In the genomic region with DNA sequence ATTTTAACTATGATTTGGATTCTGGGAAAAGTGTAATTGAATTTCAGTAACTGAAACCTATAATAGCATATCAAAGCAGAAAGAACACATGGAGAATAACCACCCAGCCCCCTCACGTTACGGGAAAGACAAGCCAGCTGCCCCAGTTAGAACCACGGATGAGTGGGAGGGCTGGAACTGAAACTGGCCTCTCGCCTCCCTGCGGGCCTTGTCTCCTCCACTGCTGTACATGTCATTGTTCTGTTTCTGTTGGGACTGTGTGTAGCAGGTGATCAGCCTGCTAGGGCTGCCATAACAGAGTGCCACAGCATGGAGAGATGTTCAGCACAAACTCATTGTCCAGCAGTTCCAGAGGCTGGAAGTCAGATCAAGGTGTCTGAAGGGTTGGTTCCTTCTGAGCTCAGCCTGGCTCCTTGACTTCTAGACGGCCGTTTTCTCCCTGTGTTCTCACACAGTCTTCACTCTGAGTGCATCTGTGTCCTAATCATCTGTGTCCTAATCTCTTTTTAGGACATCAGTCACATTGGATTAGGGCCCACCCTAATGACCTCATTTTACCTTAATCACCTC, we compare ENCODE assay signal across 17 cellular contexts. TPM values are rescaled to one million over a fixed set of nuclear protein-coding genes. Genes with fewer than 3 reads are reported as not detected.
A peak's percentile ranks its signal among the peaks of the same experiment; 100 is the strongest.
DNase-seq lines count a peak whose midpoint lies in the region; ATAC-seq and TF ChIP-seq lines count a peak whose summit lies in the region.
"Had no signal": no experiment of that assay in that cellular context is flagged by ENCODE, and none has a peak within 500 bp of the region (broad histone marks: within the 10 kb centered on the region; RNA-seq: fewer than 3 reads in every experiment).

No MANE protein-coding gene starts in this region.

- TF ChIP-seq CTCF in uterus (IDR thresholded peaks at IDR 0.05) = no peak

- ATAC-seq in GM18511 (IDR thresholded peaks at IDR 0.05; ENCODE audit: unreplicated experiment) (peak; percentile 83), GM21529 (IDR thresholded peaks at IDR 0.05; ENCODE audit: unreplicated experiment) (peak; percentile 67), HG03066 (IDR thresholded peaks at IDR 0.05; ENCODE audit: low read depth, unreplicated experiment) (peak; percentile 61)
- ATAC-seq: activated T-cell treated with anti-CD3 and anti-CD28 coated beads, Interleukin-2, amount 50 U/mL, for 4 hours had no signal

- H3K9me3 ChIP-seq in uterus = no peaks in the 10 kb centered on the region

- H3K36me3 ChIP-seq in uterus = no peaks in the 10 kb centered on the region
- H3K36me3 ChIP-seq: neural progenitor cell had no signal

- no peak overlapping the region for H3K27ac ChIP-seq in uterus
- H3K27ac ChIP-seq: BLaER1, neural progenitor cell had no signal

- DNase-seq in left kidney (ENCODE audit: low read depth, low spot score) (peak; percentile 46), KG1 (lab: John Stamatoyannopoulos, UW) (no peak), NCI-H2029 (lab: John Stamatoyannopoulos, UW) (no peak), uterus (no peak)
- DNase-seq: activated CD4-positive, alpha-beta T cell treated with anti-CD3 and anti-CD28 coated beads for 48 hours; activated T-cell treated with anti-CD3 and anti-CD28 coated beads, Interleukin-2, amount 50 U/mL, for 4 hours; DMS53; kidney; midbrain; NCI-H1436 treated with DMSO at 0.1 percent for 48 hours; NCI-H446; SHP77 had no signal

- no peaks in the 10 kb centered on the region for H3K4me1 ChIP-seq in uterus
- H3K4me1 ChIP-seq: BLaER1, neural progenitor cell had no signal

- intact Hi-C loops in uterus (cut with DNase I; ENCODE audit: low total_unique reads) = no loop called here

- H3K4me3 ChIP-seq in uterus = no peak overlapping the region
- H3K4me3 ChIP-seq: BLaER1, neural progenitor cell had no signal

- no peaks in the 10 kb centered on the region for H3K27me3 ChIP-seq in uterus
- H3K27me3 ChIP-seq: BLaER1, neural progenitor cell had no signal

- no peak for TF ChIP-seq POLR2A in uterus (IDR thresholded peaks at IDR 0.05)

RNA-seq across cellular contexts. Expression of a gene that starts 52.4 kb away (rescaled TPM):
- 1 to 10 TPM in 3 of 4 donors, under 1 TPM in 1; 0.26 to 5.6 (median 2.0) TPM for total RNA-seq in uterus
